Comparison of ENCODE assay signal across 11 cellular contexts in the genomic region with DNA sequence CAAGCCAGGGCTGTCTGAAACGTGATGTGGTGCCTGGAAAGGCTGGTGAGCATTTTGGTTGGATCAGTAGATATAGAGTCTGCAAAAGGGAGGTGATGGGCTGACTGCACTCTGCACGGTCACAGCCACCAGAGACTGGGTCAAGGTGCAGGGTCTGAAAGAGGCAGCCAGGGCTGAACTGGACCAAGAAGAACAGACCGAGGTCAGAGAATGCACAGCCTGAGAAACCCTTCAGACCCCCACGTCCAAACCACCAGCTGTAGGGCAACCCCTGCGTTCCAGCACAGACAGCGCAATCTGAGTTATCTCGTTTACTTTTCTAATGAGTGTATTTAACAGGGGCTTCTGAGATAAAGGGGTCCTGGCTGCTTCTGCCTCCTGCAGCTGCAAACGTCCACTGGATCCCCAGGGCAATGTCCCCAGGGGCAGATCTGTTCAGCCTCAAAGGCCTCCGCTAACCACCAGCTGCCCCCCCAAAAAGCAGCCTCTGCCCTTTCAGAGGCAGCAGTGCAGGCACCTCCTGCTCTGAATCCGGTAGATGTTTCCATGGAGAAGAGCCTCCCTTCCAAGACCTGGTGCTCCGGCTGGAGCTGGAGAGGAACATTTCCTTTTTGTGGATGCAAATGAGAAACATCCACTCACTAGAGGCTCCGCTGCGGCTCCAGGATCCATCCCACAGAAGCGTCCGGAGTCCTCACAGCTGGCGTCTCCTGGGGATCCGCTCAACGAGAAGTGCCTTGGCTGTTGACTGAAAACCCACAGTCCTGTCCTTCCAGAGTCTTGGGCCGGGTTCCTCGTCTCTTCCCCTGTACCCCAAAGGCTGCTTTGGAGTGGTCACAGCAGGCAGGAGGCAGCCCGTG. TPM values are rescaled to one million over a fixed set of nuclear protein-coding genes. Genes with fewer than 3 reads are reported as not detected.
DNase-seq lines count a peak whose midpoint lies in the region; ATAC-seq and TF ChIP-seq lines count a peak whose summit lies in the region.
"Had no signal": no experiment of that assay in that cellular context is flagged by ENCODE, and none has a peak within 500 bp of the region (broad histone marks: within the 10 kb centered on the region; RNA-seq: fewer than 3 reads in every experiment).

No MANE protein-coding gene starts in this region.

- no peak for ATAC-seq in GM18907 (IDR thresholded peaks at IDR 0.05; ENCODE audit: unreplicated experiment)

- TF ChIP-seq EP300 in neural cell (conservative IDR thresholded peaks at IDR 0.05; ENCODE audit: poor library complexity, severe bottlenecking), result no peak

- peaks cover 0 to 8% (median 0%) of the 10 kb centered on the region in 5 experiments for H3K9me3 Mint-ChIP-seq in brain

- H3K4me3 Mint-ChIP-seq in brain, result peak overlapping the region; percentile 82 to 90 (median 85)

- H3K27me3 ChIP-seq in neural cell (ENCODE audit: insufficient read depth, low read depth, low read length), result peaks cover 47% of the 10 kb centered on the region

- in situ Hi-C loops in GM13977 (cut with MboI; ENCODE audit: low pct_unique_long_range_greater_than_20kb, low sequenced_read_pairs, unreplicated experiment), result no loop called here

- TF ChIP-seq CTCF in GM13977 (IDR thresholded peaks at IDR 0.05; ENCODE audit: extremely low read depth, insufficient read depth, missing control alignments) (no peak), brain (conservative IDR thresholded peaks at IDR 0.05) (no peak), neural cell (IDR thresholded peaks at IDR 0.05; ENCODE audit: poor library complexity, severe bottlenecking) (no peak)

- no peaks in the 10 kb centered on the region for H3F3A ChIP-seq in neural cell (ENCODE audit: insufficient read depth, low read length, poor library complexity, severe bottlenecking)

- H3K9me2 ChIP-seq in neural cell (ENCODE audit: insufficient read depth, low read length), result no peaks in the 10 kb centered on the region

- no peaks in the 10 kb centered on the region for H4K20me1 ChIP-seq in neural cell (ENCODE audit: insufficient read depth)

- H3K9me3 ChIP-seq in neural cell (ENCODE audit: low read length), result no peaks in the 10 kb centered on the region

- no peak overlapping the region for H2AFZ ChIP-seq in neural cell (ENCODE audit: low read depth, low read length)

- DNase-seq in NCI-H1436 (lab: John Stamatoyannopoulos, UW), result peak; percentile 22
- DNase-seq in NCI-H1436 treated with DMSO at 0.1 percent for 48 hours (lab: John Stamatoyannopoulos, UW), result no peak
- peak; percentile 30 for DNase-seq in GM13977 (ENCODE audit: low spot score)
- DNase-seq in NCI-H128 (lab: John Stamatoyannopoulos, UW; ENCODE audit: unreplicated experiment), result no peak
- DNase-seq in SIG-M5 treated with dmso at 0.1 percent for 504 hours (lab: John Stamatoyannopoulos, UW; ENCODE audit: unreplicated experiment), result no peak
- DNase-seq: activated naive CD4-positive, alpha-beta T cell treated with Interleukin-2 at 50 U/mL for 16 hours; effector CD8-positive, alpha-beta T cell had no signal

- H3K36me3 Mint-ChIP-seq in brain, result no peaks in the 10 kb centered on the region

- H3K79me2 ChIP-seq in neural cell (replicated peaks; ENCODE audit: insufficient read depth, low read length), result no peaks in the 10 kb centered on the region

- H3K9ac ChIP-seq in neural cell (ENCODE audit: low read length), result no peak overlapping the region

- H3K36me3 ChIP-seq in neural cell (ENCODE audit: insufficient read depth, low read length), result no peaks in the 10 kb centered on the region

- H3K4me2 ChIP-seq in neural cell (ENCODE audit: low read length), result no peak overlapping the region

- peaks cover 27% of the 10 kb centered on the region for H3K4me1 Mint-ChIP-seq in brain

- TF ChIP-seq RAD21 in neural cell (conservative IDR thresholded peaks at IDR 0.05), result no peak

- H3K27me3 Mint-ChIP-seq in brain, result peaks cover 69% of the 10 kb centered on the region

- no peak overlapping the region for H3K27ac Mint-ChIP-seq in brain

- peak overlapping the region; percentile 67 for H3K4me3 ChIP-seq in neural cell (ENCODE audit: low read length)

- no peak overlapping the region for H3K27ac ChIP-seq in neural cell (ENCODE audit: low read length)
- H3K27ac ChIP-seq: VCaP had no signal

TF ChIP-seq in neural cell, 6 proteins besides CTCF, POLR2A, EP300 and RAD21:
- TF ChIP-seq POLR2AphosphoS5 (IDR thresholded peaks at IDR 0.05) (no peak), SMC3 (conservative IDR thresholded peaks at IDR 0.05; ENCODE audit: poor library complexity) (no peak), TAF1 (IDR thresholded peaks at IDR 0.05; ENCODE audit: low read depth) (no peak)

RNA-seq across cellular contexts. Expression of gene KCNG2, which starts 1.0 kb away (rescaled TPM):
- polyA plus RNA-seq in brain (ENCODE audit: insufficient read depth, low read depth, low replicate concordance), result 0.20 TPM
- polyA plus RNA-seq in neural cell, result not detected in 2 replicates
- polyA minus RNA-seq in neural cell, result not detected in 2 replicates

Comparison
In these comparisons a context has a peak if more than half of its experiments do, and no peak if none do; other contexts are left out.
1. DNase-seq: peak in NCI-H1436 (single experiment) and GM13977 (single experiment); none in NCI-H1436 treated with DMSO at 0.1 percent for 48 hours (single experiment), NCI-H128 (single experiment) and SIG-M5 treated with dmso at 0.1 percent for 504 hours (single experiment).